In the genomic region with DNA sequence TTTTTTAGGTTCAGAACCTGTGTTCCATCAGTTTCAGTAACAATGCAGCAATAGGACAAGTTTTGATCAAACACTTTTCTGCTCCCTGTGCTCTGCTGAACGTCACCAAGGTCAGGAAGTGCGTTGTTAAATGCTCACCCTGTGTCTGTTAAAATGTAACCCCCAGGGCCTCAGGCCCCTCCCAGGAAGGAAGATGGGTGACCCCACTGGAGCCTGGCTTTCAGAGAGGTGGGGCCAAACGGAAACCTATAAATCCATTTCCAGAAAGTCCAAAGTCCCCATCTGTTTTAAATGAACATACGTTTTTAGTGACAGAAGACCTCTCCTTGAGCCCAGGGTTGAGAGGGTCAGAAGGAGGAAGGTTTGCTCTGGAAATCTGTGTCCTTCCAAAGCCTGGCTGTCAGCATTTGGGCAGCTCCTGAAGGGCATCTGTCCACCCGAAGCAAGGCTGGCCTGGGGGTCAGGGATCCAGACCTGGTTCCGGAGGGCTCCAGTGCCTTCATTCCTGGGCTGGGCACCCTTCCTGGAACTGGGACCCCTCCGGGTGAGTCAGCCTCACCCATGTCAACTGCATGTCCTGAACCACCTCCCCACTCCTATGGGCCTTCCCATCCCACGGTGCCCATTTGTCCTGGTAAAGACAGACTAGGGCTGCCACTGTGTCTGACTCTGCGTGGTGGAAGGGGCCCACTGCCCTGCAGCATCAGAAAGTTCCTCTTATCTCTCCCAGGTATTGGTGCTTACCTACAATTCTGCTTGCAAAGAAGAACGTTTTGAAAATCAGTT, we compare ENCODE assay signal across 13 cellular contexts.
DNase-seq lines count a peak whose midpoint lies in the region; ATAC-seq and TF ChIP-seq lines count a peak whose summit lies in the region.
"Had no signal": no experiment of that assay in that cellular context is flagged by ENCODE, and none has a peak within 500 bp of the region (broad histone marks: within the 10 kb centered on the region; RNA-seq: fewer than 3 reads in every experiment).

No MANE protein-coding gene starts in this region.

- H4K20me1 ChIP-seq in Loucy (ENCODE audit: insufficient read depth, low read length, poor library complexity, severe bottlenecking): no peaks in the 10 kb centered on the region

- H3K27ac ChIP-seq in left ventricle myocardium inferior (replicated peaks) (peak overlapping the region; percentile 30), transverse colon (peak overlapping the region; percentile 15 to 26 (median 24))
- H3K27ac ChIP-seq: lower lobe of right lung had no signal

- no peak for TF ChIP-seq POLR2A in transverse colon (IDR thresholded peaks at IDR 0.05)

- no peaks in the 10 kb centered on the region for H3K9me2 ChIP-seq in Loucy (replicated peaks; ENCODE audit: low read depth, low read length)

- H3K27me3 ChIP-seq in left ventricle myocardium inferior (ENCODE audit: low read depth): peaks cover 15% of the 10 kb centered on the region
- no peaks in the 10 kb centered on the region for H3K27me3 ChIP-seq in Loucy (ENCODE audit: insufficient read depth, low read length, poor library complexity, severe bottlenecking)
- H3K27me3 ChIP-seq in transverse colon: no peaks in the 10 kb centered on the region

- no peak overlapping the region for H2AFZ ChIP-seq in Loucy (ENCODE audit: low read length)

- intact Hi-C loops in left ventricle myocardium inferior (cut with micrococcal nuclease) (no loop called here), left cardiac atrium (cut with DNase I) (no loop called here), transverse colon (cut with DNase I; ENCODE audit: low total_unique reads) (no loop called here)

- no peak for ATAC-seq in left cardiac atrium
- ATAC-seq: HCT116, K562, lower lobe of right lung had no signal

- peaks cover 17% of the 10 kb centered on the region; the same call in 1 of the 2 replicates for H3F3A ChIP-seq in Loucy (ENCODE audit: low read depth)

- H3K4me3 ChIP-seq in left ventricle myocardium inferior: no peak overlapping the region
- peak overlapping the region; percentile 76 for H3K4me3 ChIP-seq in Loucy (ENCODE audit: low read length, poor library complexity, severe bottlenecking)
- no peak overlapping the region for H3K4me3 ChIP-seq in transverse colon
- no peak overlapping the region for H3K4me3 ChIP-seq in foreskin fibroblast (ENCODE audit: low read depth in 1 of 2, low read length in 2 of 2)
- H3K4me3 ChIP-seq: K562, lower lobe of right lung had no signal

- WGBS in transverse colon (ENCODE audit: low coverage in 1 of 2), 2 donors: 55% methylated on average over 10 of the region's 10 CpGs; no CpG with 5 or more reads in 1 of the 2 donors

- no peak for DNase-seq in left ventricle myocardium inferior
- DNase-seq in left cardiac atrium: no peak
- DNase-seq in effector CD4-positive, alpha-beta T cell: peak; percentile 26
- DNase-seq in transverse colon: peak; percentile 53
- DNase-seq in NCI-H345 treated with DMSO at 0.1 percent for 48 hours (lab: John Stamatoyannopoulos, UW; ENCODE audit: unreplicated experiment): no peak
- DNase-seq in foreskin fibroblast: no peak
- DNase-seq in NCI-H774 (lab: John Stamatoyannopoulos, UW): no peak
- DNase-seq: AML-193, lower lobe of right lung, NCI-H526 treated with DMSO at 0.1 percent for 48 hours had no signal

- H3K79me2 ChIP-seq in Loucy (ENCODE audit: insufficient read depth, low read length): peaks cover 8% of the 10 kb centered on the region; the same call in 1 of the 2 replicates

- in situ Hi-C loops in transverse colon (cut with MboI; ENCODE audit: low pct_ligation_motif_present in 1 of 4, low pct_unique_long_range_greater_than_20kb in 1 of 4, low sequenced_read_pairs in 3 of 4): no loop called here

- no peak for TF ChIP-seq CTCF in left ventricle myocardium inferior (IDR thresholded peaks at IDR 0.05; ENCODE audit: borderline replicate concordance)
- TF ChIP-seq CTCF in Loucy (conservative IDR thresholded peaks at IDR 0.05; ENCODE audit: low read length): no peak
- TF ChIP-seq CTCF in transverse colon (IDR thresholded peaks at IDR 0.05): no peak
- TF ChIP-seq CTCF in foreskin fibroblast (IDR thresholded peaks at IDR 0.05; ENCODE audit: low read depth, low read length): no peak

- H3K9me3 ChIP-seq in left ventricle myocardium inferior (replicated peaks): no peaks in the 10 kb centered on the region
- H3K9me3 ChIP-seq in Loucy (ENCODE audit: insufficient read depth, low read depth, low read length): no peaks in the 10 kb centered on the region
- H3K9me3 ChIP-seq in transverse colon: no peaks in the 10 kb centered on the region
- H3K9me3 ChIP-seq: lower lobe of right lung had no signal

- H3K4me2 ChIP-seq in Loucy (ENCODE audit: low read depth, low read length, poor library complexity, severe bottlenecking): peak overlapping the region; percentile 93

- peak overlapping the region; percentile 86 for H3K9ac ChIP-seq in Loucy (ENCODE audit: low read depth, low read length, poor library complexity, severe bottlenecking)

- H3K36me3 ChIP-seq in left ventricle myocardium inferior (no peaks in the 10 kb centered on the region), Loucy (ENCODE audit: insufficient read depth, low read length) (no peaks in the 10 kb centered on the region), transverse colon (no peaks in the 10 kb centered on the region)
- H3K36me3 ChIP-seq: lower lobe of right lung had no signal

- no peak for TF ChIP-seq EP300 in transverse colon (IDR thresholded peaks at IDR 0.05; ENCODE audit: low read depth)

- H3K4me1 ChIP-seq in left ventricle myocardium inferior (peaks cover 14% of the 10 kb centered on the region), Loucy (ENCODE audit: insufficient read depth, low read length, poor library complexity, severe bottlenecking) (peaks cover 73% of the 10 kb centered on the region), transverse colon (peaks cover 0 to 16% (median 2%) of the 10 kb centered on the region in 4 donors)

Comparison
In these comparisons a context has a peak if more than half of its experiments do, and no peak if none do; other contexts are left out.
1. DNase-seq: peak in effector CD4-positive, alpha-beta T cell (single experiment) and transverse colon (single experiment); none in left ventricle myocardium inferior (single experiment), left cardiac atrium (single experiment), NCI-H345 treated with DMSO at 0.1 percent for 48 hours (single experiment), foreskin fibroblast (0 of 2) and NCI-H774 (single experiment).